Comparison of ENCODE assay signal across 1 cellular context in genomic region chr20:62473200-62473585, GRCh38.
TF ChIP-seq lines count a peak whose summit lies in the region.

No MANE protein-coding gene starts in this region.

TF ChIP-seq in H1, 55 proteins besides CTCF, POLR2A, EP300 and RAD21:
- TF ChIP-seq, protein P1, sequence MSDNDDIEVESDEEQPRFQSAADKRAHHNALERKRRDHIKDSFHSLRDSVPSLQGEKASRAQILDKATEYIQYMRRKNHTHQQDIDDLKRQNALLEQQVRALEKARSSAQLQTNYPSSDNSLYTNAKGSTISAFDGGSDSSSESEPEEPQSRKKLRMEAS (IDR thresholded peaks at IDR 0.05), result no peak
